ENCODE assay signal across 17 cellular contexts in the genomic region with DNA sequence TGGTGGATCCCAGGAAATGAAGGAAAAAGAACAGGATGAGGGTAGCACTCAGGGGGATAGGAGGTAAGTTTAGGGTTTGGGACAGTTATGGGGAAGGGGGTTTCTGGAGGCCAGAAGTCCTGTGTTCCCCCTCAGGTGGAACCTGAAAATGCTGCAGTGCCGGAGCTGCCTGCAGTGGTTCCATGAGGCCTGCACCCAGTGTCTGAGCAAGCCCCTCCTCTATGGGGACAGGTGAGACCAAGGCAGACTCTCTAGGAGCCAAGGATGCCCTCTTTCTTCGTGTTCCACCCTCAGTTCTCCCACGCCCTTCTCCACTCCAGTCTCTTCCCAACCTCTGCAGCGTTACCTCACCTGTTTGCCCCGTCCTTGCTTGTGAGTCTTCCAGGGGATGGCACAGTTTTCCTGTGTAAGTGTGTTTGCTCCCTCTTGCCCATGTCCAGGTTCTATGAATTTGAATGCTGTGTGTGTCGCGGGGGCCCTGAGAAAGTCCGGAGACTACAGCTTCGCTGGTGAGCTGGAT. TPM values are rescaled to one million over a fixed set of nuclear protein-coding genes. Genes with fewer than 3 reads are reported as not detected.
DNase-seq lines count a peak whose midpoint lies in the region; ATAC-seq and TF ChIP-seq lines count a peak whose summit lies in the region.
"Had no signal": no experiment of that assay in that cellular context is flagged by ENCODE, and none has a peak within 500 bp of the region (broad histone marks: within the 10 kb centered on the region; RNA-seq: fewer than 3 reads in every experiment).

No MANE protein-coding gene starts in this region.

- peak overlapping the region in 2 of 8 donors; percentile 98 to 99 for H3K27ac ChIP-seq in spleen
- no peak overlapping the region for H3K27ac ChIP-seq in heart left ventricle
- H3K27ac ChIP-seq: ovary had no signal

- POLR2A ChIA-PET in activated B cell treated with CpG ODN at 0.5 μM for 24 hours (lab: Charles Lee), result no interaction called here

- CTCF ChIA-PET in activated B cell treated with CpG ODN at 0.5 μM for 24 hours (lab: Charles Lee), result interaction anchor here (1.0 kb wide), 1 partner anchor 17 kb away, joined by 3 read pairs; no protein-coding TSS in a partner anchor

- DNase-seq in activated T-cell treated with anti-CD3 and anti-CD28 coated beads, Interleukin-2, amount 50 U/mL, for 24 hours, result no peak
- no peak for DNase-seq in activated T-cell treated with anti-CD3 and anti-CD28 coated beads, Interleukin-2, amount 50 U/mL, for 4 hours
- DNase-seq in activated B cell treated with CpG ODN at 0.5 μM for 24 hours (no peak), endothelial cell (ENCODE audit: low spot score) (no peak), spleen (peak; percentile 45), NCI-H748 treated with DMSO at 0.1 percent for 48 hours (lab: John Stamatoyannopoulos, UW) (no peak), heart left ventricle (no peak)
- DNase-seq: ACHN; activated T-cell treated with anti-CD3 and anti-CD28 coated beads, Interleukin-2, amount 50 U/mL, for 1 hour; DMS 273 treated with DMSO at 0.1 percent for 48 hours; dorsolateral prefrontal cortex; GM23248; mammary epithelial cell; NCI-H1092; NCI-H226 had no signal

- H3K36me3 ChIP-seq in spleen (peaks cover 2 to 47% (median 43%) of the 10 kb centered on the region in 6 donors), heart left ventricle (peaks cover 0 to 49% (median 46%) of the 10 kb centered on the region in 9 donors)
- H3K36me3 ChIP-seq: ovary had no signal

- no peak for TF ChIP-seq CTCF in activated B cell treated with CpG ODN at 0.5 μM for 24 hours (IDR thresholded peaks at IDR 0.05)
- no peak for TF ChIP-seq CTCF in endothelial cell (IDR thresholded peaks at IDR 0.05; ENCODE audit: unreplicated experiment)
- TF ChIP-seq CTCF in spleen (IDR thresholded peaks at IDR 0.05 in 8 of 11, conservative IDR thresholded peaks at IDR 0.05 in 3 of 11), result no peak
- TF ChIP-seq CTCF in heart left ventricle (IDR thresholded peaks at IDR 0.05), result no peak

- 88 to 94% (median 90%) methylated on average over 9 of the region's 9 CpGs for WGBS in spleen, 5 donors
- 85 to 90% (median 90%) methylated on average over 9 of the region's 9 CpGs for WGBS in heart left ventricle, 4 donors

- peak overlapping the region; percentile 99 for H3K27ac Mint-ChIP-seq in activated T-cell treated with anti-CD3 and anti-CD28 coated beads, Interleukin-2, amount 50 U/mL, for 24 hours
- H3K27ac Mint-ChIP-seq in activated B cell treated with CpG ODN at 0.5 μM for 24 hours, result peak overlapping the region; percentile 62
- H3K27ac Mint-ChIP-seq in endothelial cell (ENCODE audit: unreplicated experiment), result peak overlapping the region; percentile 72

- no peak for TF ChIP-seq POLR2A in spleen (IDR thresholded peaks at IDR 0.05)
- TF ChIP-seq POLR2A in heart left ventricle (IDR thresholded peaks at IDR 0.05), result no peak

- no peak overlapping the region for H3K4me3 ChIP-seq in spleen
- H3K4me3 ChIP-seq in heart left ventricle, result no peak overlapping the region
- H3K4me3 ChIP-seq: GM23248, ovary had no signal

- no peak for ATAC-seq in activated T-cell treated with anti-CD3 and anti-CD28 coated beads, Interleukin-2, amount 50 U/mL, for 4 hours
- no peak for ATAC-seq in activated B cell treated with CpG ODN at 0.5 μM for 24 hours (ENCODE audit: low read depth)
- no peak for ATAC-seq in HG02642 (IDR thresholded peaks at IDR 0.05; ENCODE audit: poor library complexity, unreplicated experiment)
- ATAC-seq in heart left ventricle, result no peak

- H3K4me1 Mint-ChIP-seq in activated T-cell treated with anti-CD3 and anti-CD28 coated beads, Interleukin-2, amount 50 U/mL, for 24 hours (ENCODE audit: low read depth), result peaks cover 73% of the 10 kb centered on the region
- H3K4me1 Mint-ChIP-seq in activated T-cell treated with anti-CD3 and anti-CD28 coated beads, Interleukin-2, amount 50 U/mL, for 4 hours (ENCODE audit: low read depth), result peaks cover 69% of the 10 kb centered on the region
- peaks cover 81% of the 10 kb centered on the region for H3K4me1 Mint-ChIP-seq in activated B cell treated with CpG ODN at 0.5 μM for 24 hours
- H3K4me1 Mint-ChIP-seq in endothelial cell (ENCODE audit: unreplicated experiment), result peaks cover 52% of the 10 kb centered on the region

- H3K9me3 ChIP-seq in spleen, result no peaks in the 10 kb centered on the region
- no peaks in the 10 kb centered on the region for H3K9me3 ChIP-seq in heart left ventricle
- H3K9me3 ChIP-seq: ovary had no signal

- H3K27me3 ChIP-seq in spleen (replicated peaks in 1 of 7) (no peaks in the 10 kb centered on the region), heart left ventricle (no peaks in the 10 kb centered on the region)
- H3K27me3 ChIP-seq: dorsolateral prefrontal cortex, ovary had no signal

- H3K27me3 Mint-ChIP-seq in activated T-cell treated with anti-CD3 and anti-CD28 coated beads, Interleukin-2, amount 50 U/mL, for 24 hours, result no peaks in the 10 kb centered on the region
- H3K27me3 Mint-ChIP-seq in activated T-cell treated with anti-CD3 and anti-CD28 coated beads, Interleukin-2, amount 50 U/mL, for 4 hours (ENCODE audit: low read depth), result no peaks in the 10 kb centered on the region
- H3K27me3 Mint-ChIP-seq in activated B cell treated with CpG ODN at 0.5 μM for 24 hours, result no peaks in the 10 kb centered on the region
- peaks cover 35% of the 10 kb centered on the region for H3K27me3 Mint-ChIP-seq in endothelial cell (ENCODE audit: unreplicated experiment)

- H3K4me1 ChIP-seq in spleen (peaks cover 42 to 82% (median 70%) of the 10 kb centered on the region in 6 donors), heart left ventricle (peaks cover 4 to 45% (median 34%) of the 10 kb centered on the region in 12 donors)

- no peaks in the 10 kb centered on the region for H3K9me3 Mint-ChIP-seq in activated T-cell treated with anti-CD3 and anti-CD28 coated beads, Interleukin-2, amount 50 U/mL, for 24 hours
- no peaks in the 10 kb centered on the region for H3K9me3 Mint-ChIP-seq in activated T-cell treated with anti-CD3 and anti-CD28 coated beads, Interleukin-2, amount 50 U/mL, for 4 hours
- no peaks in the 10 kb centered on the region for H3K9me3 Mint-ChIP-seq in activated B cell treated with CpG ODN at 0.5 μM for 24 hours
- no peaks in the 10 kb centered on the region for H3K9me3 Mint-ChIP-seq in endothelial cell (ENCODE audit: unreplicated experiment)

- peaks cover 72% of the 10 kb centered on the region for H3K36me3 Mint-ChIP-seq in activated T-cell treated with anti-CD3 and anti-CD28 coated beads, Interleukin-2, amount 50 U/mL, for 24 hours (ENCODE audit: low read depth)
- peaks cover 13% of the 10 kb centered on the region for H3K36me3 Mint-ChIP-seq in activated T-cell treated with anti-CD3 and anti-CD28 coated beads, Interleukin-2, amount 50 U/mL, for 4 hours (ENCODE audit: insufficient read depth)
- H3K36me3 Mint-ChIP-seq in activated B cell treated with CpG ODN at 0.5 μM for 24 hours (ENCODE audit: low read depth), result peaks cover 47% of the 10 kb centered on the region
- peaks cover 43% of the 10 kb centered on the region for H3K36me3 Mint-ChIP-seq in endothelial cell (ENCODE audit: low read depth, unreplicated experiment)

- intact Hi-C loops in activated B cell treated with CpG ODN at 0.5 μM for 24 hours (cut with micrococcal nuclease) (loop anchor here (5.0 to 10.0 kb wide), 2 partner anchors 409 to 1286 kb away; a partner anchor contains a TSS), spleen (cut with DNase I; ENCODE audit: low total_unique reads) (no loop called here), heart left ventricle (cut with DNase I) (loop anchor here in 3 of 10 donors (5.0 to 10.0 kb wide), 2 partner anchors 161 to 211 kb away; a partner anchor contains a TSS)

- H3K4me3 Mint-ChIP-seq in activated T-cell treated with anti-CD3 and anti-CD28 coated beads, Interleukin-2, amount 50 U/mL, for 24 hours, result no peak overlapping the region
- H3K4me3 Mint-ChIP-seq in activated T-cell treated with anti-CD3 and anti-CD28 coated beads, Interleukin-2, amount 50 U/mL, for 4 hours, result no peak overlapping the region
- H3K4me3 Mint-ChIP-seq in activated B cell treated with CpG ODN at 0.5 μM for 24 hours (peak overlapping the region; percentile 32), endothelial cell (ENCODE audit: unreplicated experiment) (peak overlapping the region; percentile 82)

RNA-seq across cellular contexts. Expression of a gene that starts 2.8 kb away (rescaled TPM):
- 10 to 100 TPM; 24.4 to 29.4 (median 26.8) TPM for total RNA-seq in activated T-cell treated with anti-CD3 and anti-CD28 coated beads, Interleukin-2, amount 50 U/mL, for 4 hours
- total RNA-seq in activated B cell treated with CpG ODN at 0.5 μM for 24 hours (76.0 and 83.4 TPM in 2 replicates), endothelial cell (ENCODE audit: unreplicated experiment) (60.0 TPM), spleen (100 to 1,000 TPM in 3 of 7 donors, 10 to 100 TPM in 4; 83.0 to 133 (median 93.6) TPM), heart left ventricle (10 to 100 TPM; 43.0 to 82.1 (median 47.3) TPM)
- polyA plus RNA-seq in spleen (100 to 1,000 TPM in 2 of 3 donors, 10 to 100 TPM in 1; 89.3 to 181 (median 171) TPM), heart left ventricle (10 to 100 TPM; 54.0 to 77.0 TPM)

RNA-seq across cellular contexts. Expression of a gene that starts 4.2 kb away (rescaled TPM):
- 10 to 100 TPM; 76.6 to 84.5 (median 79.2) TPM for total RNA-seq in activated T-cell treated with anti-CD3 and anti-CD28 coated beads, Interleukin-2, amount 50 U/mL, for 4 hours
- total RNA-seq in activated B cell treated with CpG ODN at 0.5 μM for 24 hours (111 and 120 TPM in 2 replicates), endothelial cell (ENCODE audit: unreplicated experiment) (163 TPM), spleen (100 to 1,000 TPM; 113 to 149 (median 130) TPM), heart left ventricle (100 to 1,000 TPM in 8 of 9 donors, 10 to 100 TPM in 1; 99.3 to 142 (median 120) TPM)
- polyA plus RNA-seq in spleen (100 to 1,000 TPM; 198 to 225 (median 206) TPM), heart left ventricle (100 to 1,000 TPM; 139 to 142 TPM)

RNA-seq across cellular contexts. Expression of a gene that starts 6.2 kb away (rescaled TPM):
- total RNA-seq in activated T-cell treated with anti-CD3 and anti-CD28 coated beads, Interleukin-2, amount 50 U/mL, for 4 hours, result 10 to 100 TPM; 18.6 to 23.4 (median 20.2) TPM
- total RNA-seq in activated B cell treated with CpG ODN at 0.5 μM for 24 hours, result 19.5 and 25.4 TPM in 2 replicates
- total RNA-seq in endothelial cell (ENCODE audit: unreplicated experiment), result 48.6 TPM
- total RNA-seq in spleen, result 10 to 100 TPM; 20.1 to 30.8 (median 25.9) TPM
- 10 to 100 TPM in 1 of 3 donors, 1 to 10 TPM in 2; 3.6 to 14.7 (median 4.6) TPM for polyA plus RNA-seq in spleen
- total RNA-seq in heart left ventricle, result 1 to 10 TPM; 2.4 to 9.9 (median 4.4) TPM
- 1 to 10 TPM; 5.0 to 5.8 TPM for polyA plus RNA-seq in heart left ventricle

RNA-seq across cellular contexts. Expression of a gene that starts 22.0 kb away (rescaled TPM):
- 1 to 10 TPM; 7.3 to 8.3 (median 7.4) TPM for total RNA-seq in activated T-cell treated with anti-CD3 and anti-CD28 coated beads, Interleukin-2, amount 50 U/mL, for 4 hours
- total RNA-seq in activated B cell treated with CpG ODN at 0.5 μM for 24 hours (1.9 and 2.2 TPM in 2 replicates), endothelial cell (ENCODE audit: unreplicated experiment) (19.0 TPM), spleen (1 to 10 TPM; 1.2 to 9.2 (median 6.6) TPM), heart left ventricle (1 to 10 TPM in 3 of 9 donors, under 1 TPM in 3, not detected in 3; 0.39 to 7.0 (median 1.0) TPM)
- polyA plus RNA-seq in spleen (10 to 100 TPM in 1 of 3 donors, 1 to 10 TPM in 2; 1.3 to 11.3 (median 3.7) TPM), heart left ventricle (under 1 TPM; 0.04 to 0.30 TPM)

RNA-seq across cellular contexts. Expression of a gene that starts 40.7 kb away (rescaled TPM):
- 10 to 100 TPM; 22.9 to 23.4 (median 22.9) TPM for total RNA-seq in activated T-cell treated with anti-CD3 and anti-CD28 coated beads, Interleukin-2, amount 50 U/mL, for 4 hours
- total RNA-seq in activated B cell treated with CpG ODN at 0.5 μM for 24 hours (10.7 and 12.5 TPM in 2 replicates), endothelial cell (ENCODE audit: unreplicated experiment) (18.7 TPM), spleen (1 to 10 TPM; 4.4 to 8.4 (median 6.1) TPM), heart left ventricle (1 to 10 TPM; 2.5 to 6.4 (median 4.7) TPM)
- polyA plus RNA-seq in spleen (1 to 10 TPM; 3.6 to 5.3 (median 4.3) TPM), heart left ventricle (1 to 10 TPM; 2.2 to 5.6 TPM)

Comparison
In these comparisons a context has a peak if more than half of its experiments do, and no peak if none do; other contexts are left out.
1. H3K4me3 Mint-ChIP-seq: peak in activated B cell treated with CpG ODN at 0.5 μM for 24 hours (single experiment) and endothelial cell (single experiment); none in activated T-cell treated with anti-CD3 and anti-CD28 coated beads, Interleukin-2, amount 50 U/mL, for 24 hours (single experiment) and activated T-cell treated with anti-CD3 and anti-CD28 coated beads, Interleukin-2, amount 50 U/mL, for 4 hours (single experiment).
2. Peak in every context shown above with its lines, with median percentiles within 50 percentile points of each other: H3K27ac Mint-ChIP-seq.